20 cellular contexts compared by ENCODE assay signal in the genomic region with DNA sequence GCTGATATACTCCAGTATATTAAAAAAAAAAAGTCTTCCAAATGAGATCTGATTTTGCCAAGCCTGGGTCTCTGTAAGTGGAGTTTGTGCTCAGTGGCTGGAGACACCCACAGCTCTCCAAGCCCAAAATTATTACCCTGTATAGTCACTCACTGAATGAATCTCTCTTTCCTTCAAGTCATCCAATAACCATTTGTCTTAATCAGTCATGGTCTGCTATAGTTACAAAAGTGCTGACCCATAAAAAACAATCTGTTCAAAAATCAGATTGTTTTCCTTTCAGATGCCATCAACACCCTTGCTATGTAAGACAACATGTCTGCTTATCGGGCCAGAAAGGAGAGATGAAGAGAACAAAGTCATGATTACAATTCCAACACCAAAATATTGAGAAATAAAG.
A peak's percentile ranks its signal among the peaks of the same experiment; 100 is the strongest.
DNase-seq lines count a peak whose midpoint lies in the region; ATAC-seq, FAIRE-seq and TF ChIP-seq lines count a peak whose summit lies in the region.
"Had no signal": no experiment of that assay in that cellular context is flagged by ENCODE, and none has a peak within 500 bp of the region (broad histone marks: within the 10 kb centered on the region; RNA-seq: fewer than 3 reads in every experiment).

No MANE protein-coding gene starts in this region.

- no peaks in the 10 kb centered on the region for H3K36me3 ChIP-seq in K562 (ENCODE audit: control insufficient read depth, insufficient read depth, low read length)
- H3K36me3 ChIP-seq: HAP-1 had no signal

- POLR2A ChIA-PET in K562 (lab: Yijun Ruan, JAX), result no interaction called here

- ATAC-seq in K562 (no peak), HG03196 (IDR thresholded peaks at IDR 0.05; ENCODE audit: unreplicated experiment) (no peak)
- ATAC-seq in natural killer cell treated with Interleukin-12 subunit alpha and Interleukin-12 subunit beta and Interleukin-15 and Interleukin-18, amount 100 ng/mL, for 72 hours, result no peak
- ATAC-seq: GM12878, GM23338, Right ventricle myocardium inferior had no signal

- H3K79me2 ChIP-seq in K562 (ENCODE audit: control insufficient read depth, insufficient read depth, low read length), result no peaks in the 10 kb centered on the region

- no peak for TF ChIP-seq RAD21 in K562 (CRISPR knock-in tag; conservative IDR thresholded peaks at IDR 0.05 in 1 of 2, IDR thresholded peaks at IDR 0.05 in 1 of 2)

- H3K27me3 Mint-ChIP-seq in natural killer cell treated with Interleukin-12 subunit alpha and Interleukin-12 subunit beta and Interleukin-15 and Interleukin-18, amount 100 ng/mL, for 72 hours, result no peaks in the 10 kb centered on the region
- H3K27me3 Mint-ChIP-seq: CD4-positive, CD25-positive, alpha-beta regulatory T cell had no signal

- no peak for TF ChIP-seq POLR2A in K562 (conservative IDR thresholded peaks at IDR 0.05)

- TF ChIP-seq CTCF in K562 (IDR thresholded peaks at IDR 0.05 in 2 of 3, conservative IDR thresholded peaks at IDR 0.05 in 1 of 3; ENCODE audit: insufficient read depth in 2 of 3, low read depth in 1 of 3, low read length in 3 of 3), result no peak

- H3K9me1 ChIP-seq in K562 (ENCODE audit: control insufficient read depth, insufficient read depth, low read length), result no peaks in the 10 kb centered on the region

- H3K4me1 ChIP-seq in K562 (replicated peaks in 1 of 2; ENCODE audit: control insufficient read depth in 2 of 2, insufficient read depth in 2 of 2, low read length in 2 of 2), result no peaks in the 10 kb centered on the region
- H3K4me1 ChIP-seq: HAP-1 had no signal

- H3K4me3 Mint-ChIP-seq in natural killer cell treated with Interleukin-12 subunit alpha and Interleukin-12 subunit beta and Interleukin-15 and Interleukin-18, amount 100 ng/mL, for 72 hours, result no peak overlapping the region
- H3K4me3 Mint-ChIP-seq: CD4-positive, CD25-positive, alpha-beta regulatory T cell; GM23338 had no signal

- H3K27me3 ChIP-seq in K562 (ENCODE audit: control insufficient read depth in 2 of 2, insufficient read depth in 2 of 2, low read length in 2 of 2), result no peaks in the 10 kb centered on the region

- no peaks in the 10 kb centered on the region for H3K4me1 Mint-ChIP-seq in natural killer cell treated with Interleukin-12 subunit alpha and Interleukin-12 subunit beta and Interleukin-15 and Interleukin-18, amount 100 ng/mL, for 72 hours (ENCODE audit: low read depth in 2 of 2)
- H3K4me1 Mint-ChIP-seq: CD4-positive, CD25-positive, alpha-beta regulatory T cell had no signal

- no peaks in the 10 kb centered on the region for H3K36me3 Mint-ChIP-seq in natural killer cell treated with Interleukin-12 subunit alpha and Interleukin-12 subunit beta and Interleukin-15 and Interleukin-18, amount 100 ng/mL, for 72 hours
- H3K36me3 Mint-ChIP-seq: CD4-positive, CD25-positive, alpha-beta regulatory T cell had no signal

- H3K27ac Mint-ChIP-seq in natural killer cell treated with Interleukin-12 subunit alpha and Interleukin-12 subunit beta and Interleukin-15 and Interleukin-18, amount 100 ng/mL, for 72 hours, result no peak overlapping the region
- H3K27ac Mint-ChIP-seq: CD4-positive, CD25-positive, alpha-beta regulatory T cell; GM23338 had no signal

- no peak overlapping the region for H3K4me2 ChIP-seq in K562 (ENCODE audit: insufficient read depth, low read length)
- H3K4me2 ChIP-seq: GM23338 had no signal

- CTCF ChIA-PET in K562 (lab: Yijun Ruan, JAX; ENCODE audit: low intra/inter-chr PET ratio), result no interaction called here

- 4% methylated on average over 1 of the region's 1 CpG for WGBS in K562 (ENCODE audit: insufficient coverage, low coverage, missing lambda C conversion rate)

- no peak for TF ChIP-seq EP300 in K562 (IDR thresholded peaks at IDR 0.05; ENCODE audit: low read length)

- H2AFZ ChIP-seq in K562 (ENCODE audit: low read depth, low read length), result no peak overlapping the region
- H2AFZ ChIP-seq: GM23338 had no signal

- in situ Hi-C loops in K562 (cut with MboI), result no loop called here

- no peak overlapping the region for H3K4me3 ChIP-seq in K562
- H3K4me3 ChIP-seq: GM12878, GM23338, HAP-1 had no signal

- H4K20me1 ChIP-seq in K562 (replicated peaks; ENCODE audit: control insufficient read depth, insufficient read depth, low read length), result no peaks in the 10 kb centered on the region

- no peak overlapping the region for H3K27ac ChIP-seq in K562 (ENCODE audit: extremely low read depth, low read depth, low read length)
- H3K27ac ChIP-seq: HL-60 had no signal

- FAIRE-seq in HTR-8/SVneo (lab: Jason Lieb, UNC) (peak; percentile 68), K562 (lab: Jason Lieb, UNC) (no peak)
- FAIRE-seq: RCC 7860 had no signal

- no peak overlapping the region for H3K9ac ChIP-seq in K562 (ENCODE audit: insufficient read depth in 1 of 2, low read depth in 2 of 2, low read length in 2 of 2)

- peaks cover 5% of the 10 kb centered on the region for H3K9me3 Mint-ChIP-seq in natural killer cell treated with Interleukin-12 subunit alpha and Interleukin-12 subunit beta and Interleukin-15 and Interleukin-18, amount 100 ng/mL, for 72 hours

- DNase-seq in HTR-8/SVneo (ENCODE audit: insufficient read length, low spot score) (no peak), K562 (ENCODE audit: extremely low read depth in 1 of 4, low spot score in 3 of 4) (no peak), kidney glomerular epithelial cell (lab: John Stamatoyannopoulos, UW) (peak; percentile 19), stromal cell of bone marrow (ENCODE audit: low read depth) (peak; percentile 47), GM03348 (ENCODE audit: low spot score) (no peak)
- DNase-seq in natural killer cell treated with Interleukin-12 subunit alpha and Interleukin-12 subunit beta and Interleukin-15 and Interleukin-18, amount 100 ng/mL, for 72 hours (ENCODE audit: low spot score), result no peak
- DNase-seq: CD4-positive, CD25-positive, alpha-beta regulatory T cell; DMS79; NCI-H1417; NCI-H1694 treated with DMSO at 0.1 percent for 48 hours; NCI-H446; NCI-H526; OCI-M1 had no signal

- no TSS peak for BruUV-seq in K562 (replicated peaks; lab: Mats Ljungman, UMichigan)

- intact Hi-C loops in K562 (cut with micrococcal nuclease), result no loop called here

- H3K9me3 ChIP-seq in K562 (replicated peaks; ENCODE audit: control insufficient read depth, insufficient read depth, low read depth, low read length), result no peaks in the 10 kb centered on the region
- H3K9me3 ChIP-seq: HAP-1 had no signal

TF ChIP-seq in K562, 482 proteins besides CTCF, POLR2A, EP300 and RAD21:
- TF ChIP-seq ZNF316 (IDR thresholded peaks at IDR 0.05) (peak; percentile 65), C11orf30 (IDR thresholded peaks at IDR 0.05; ENCODE audit: low read depth) (0 out of 2 replicates have a peak, but pooled peaks have one; percentile 9)
- TF ChIP-seq, protein P1, sequence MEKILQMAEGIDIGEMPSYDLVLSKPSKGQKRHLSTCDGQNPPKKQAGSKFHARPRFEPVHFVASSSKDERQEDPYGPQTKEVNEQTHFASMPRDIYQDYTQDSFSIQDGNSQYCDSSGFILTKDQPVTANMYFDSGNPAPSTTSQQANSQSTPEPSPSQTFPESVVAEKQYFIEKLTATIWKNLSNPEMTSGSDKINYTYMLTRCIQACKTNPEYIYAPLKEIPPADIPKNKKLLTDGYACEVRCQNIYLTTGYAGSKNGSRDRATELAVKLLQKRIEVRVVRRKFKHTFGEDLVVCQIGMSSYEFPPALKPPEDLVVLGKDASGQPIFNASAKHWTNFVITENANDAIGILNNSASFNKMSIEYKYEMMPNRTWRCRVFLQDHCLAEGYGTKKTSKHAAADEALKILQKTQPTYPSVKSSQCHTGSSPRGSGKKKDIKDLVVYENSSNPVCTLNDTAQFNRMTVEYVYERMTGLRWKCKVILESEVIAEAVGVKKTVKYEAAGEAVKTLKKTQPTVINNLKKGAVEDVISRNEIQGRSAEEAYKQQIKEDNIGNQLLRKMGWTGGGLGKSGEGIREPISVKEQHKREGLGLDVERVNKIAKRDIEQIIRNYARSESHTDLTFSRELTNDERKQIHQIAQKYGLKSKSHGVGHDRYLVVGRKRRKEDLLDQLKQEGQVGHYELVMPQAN (IDR thresholded peaks at IDR 0.05; ENCODE audit: borderline replicate concordance), result no peak

Comparison
In these comparisons a context has a peak if more than half of its experiments do, and no peak if none do; other contexts are left out.
1. DNase-seq: peak in kidney glomerular epithelial cell (single experiment) and stromal cell of bone marrow (single experiment); none in HTR-8/SVneo (single experiment), K562 (0 of 4), GM03348 (single experiment) and natural killer cell treated with Interleukin-12 subunit alpha and Interleukin-12 subunit beta and Interleukin-15 and Interleukin-18, amount 100 ng/mL, for 72 hours (single experiment).